7 cellular contexts compared by ENCODE assay signal in the genomic region with DNA sequence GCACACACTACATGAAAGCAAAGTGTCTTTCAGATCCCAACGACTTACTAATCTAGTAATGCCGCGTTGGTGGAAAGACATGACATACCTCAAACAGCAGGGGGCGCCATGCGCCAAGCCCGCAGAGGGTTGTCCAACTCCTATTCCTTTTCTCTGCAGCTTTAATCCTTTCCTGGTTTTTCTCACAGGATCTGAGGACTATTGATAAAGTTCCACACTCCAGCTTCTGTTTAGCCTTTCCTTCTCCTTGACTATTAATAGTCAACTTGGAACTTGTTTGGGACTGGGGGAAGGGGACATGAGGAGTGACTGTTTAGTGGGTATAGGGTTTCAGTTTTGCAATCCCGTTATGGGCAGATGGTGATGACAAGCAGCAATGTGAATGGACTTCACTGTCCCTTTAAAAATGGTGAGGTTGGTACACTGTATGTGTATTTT.
A peak's percentile ranks its signal among the peaks of the same experiment; 100 is the strongest.
DNase-seq lines count a peak whose midpoint lies in the region; ATAC-seq and TF ChIP-seq lines count a peak whose summit lies in the region.

No MANE protein-coding gene starts in this region.

- TF ChIP-seq CTCF in coronary artery (IDR thresholded peaks at IDR 0.05): peak; percentile 96
- peak in 2 of 3 donors; percentile 27 to 55 for TF ChIP-seq CTCF in lower leg skin (IDR thresholded peaks at IDR 0.05)

- WGBS in lower leg skin, 2 donors: 6 to 7% methylated on average over 7 of the region's 7 CpGs

- intact Hi-C loops in lower leg skin (cut with DNase I; ENCODE audit: low total_unique reads): loop anchor here (5.0 kb wide), 1 partner anchor 285 kb away; no protein-coding TSS in a partner anchor

- H3K27ac ChIP-seq in coronary artery: peak overlapping the region in 1 of 2 donors; percentile 1

- peak; percentile 48 for ATAC-seq in GM18505 (IDR thresholded peaks at IDR 0.05; ENCODE audit: unreplicated experiment)
- ATAC-seq in HG03354 (IDR thresholded peaks at IDR 0.05; ENCODE audit: poor library complexity, severe bottlenecking, unreplicated experiment): peak; percentile 72

- DNase-seq in NCI-H460 (ENCODE audit: extremely low read depth, low read depth) (peak; percentile 71), coronary artery (ENCODE audit: low spot score) (no peak), lower leg skin (ENCODE audit: low spot score in 2 of 2) (peak; percentile 79 to 95)
- peak; percentile 82 for DNase-seq in activated CD4-positive, alpha-beta T cell treated with anti-CD3 and anti-CD28 coated beads for 48 hours
- DNase-seq in stimulated activated CD4-positive, alpha-beta T cell treated with anti-CD3 and anti-CD28 coated beads, TNF-alpha, amount 100 ng/mL, for 4 hours (ENCODE audit: low read depth in 3 of 3): peak; percentile 38 to 59 (median 49)

- TF ChIP-seq POLR2A in GM18505 (IDR thresholded peaks at IDR 0.05; ENCODE audit: borderline replicate concordance, extremely low read depth, insufficient read depth, insufficient read length): no peak
- TF ChIP-seq POLR2A in lower leg skin (IDR thresholded peaks at IDR 0.05): no peak

- H3K4me3 ChIP-seq in coronary artery (no peak overlapping the region), lower leg skin (ENCODE audit: low read depth, poor library complexity, severe bottlenecking) (no peak overlapping the region)
